In genomic region chr2:230928701-230929380, GRCh38 we compare ENCODE assay signal across 1 cellular context.
TF ChIP-seq lines count a peak whose summit lies in the region.

No MANE protein-coding gene starts in this region.

TF ChIP-seq in SK-N-SH treated with all-trans-retinoic acid at 6 μM for 48 hours, 23 proteins besides CTCF, POLR2A, EP300 and RAD21:
- TF ChIP-seq CSDC2 (CRISPR knock-in tag; IDR thresholded peaks at IDR 0.05) (no peak), ZFP30 (CRISPR knock-in tag; IDR thresholded peaks at IDR 0.05) (no peak), ZNF70 (CRISPR knock-in tag; IDR thresholded peaks at IDR 0.05) (no peak), ZNF8 (CRISPR knock-in tag; IDR thresholded peaks at IDR 0.05) (no peak), TSHZ2 (CRISPR knock-in tag; IDR thresholded peaks at IDR 0.05) (no peak), CSRNP3 (CRISPR knock-in tag; IDR thresholded peaks at IDR 0.05) (no peak)
TF ChIP-seq in SK-N-SH treated with all-trans-retinoic acid at 6 μM for 48 hours: peak in this region for 0.
